8 cellular contexts compared by ENCODE assay signal in the genomic region with DNA sequence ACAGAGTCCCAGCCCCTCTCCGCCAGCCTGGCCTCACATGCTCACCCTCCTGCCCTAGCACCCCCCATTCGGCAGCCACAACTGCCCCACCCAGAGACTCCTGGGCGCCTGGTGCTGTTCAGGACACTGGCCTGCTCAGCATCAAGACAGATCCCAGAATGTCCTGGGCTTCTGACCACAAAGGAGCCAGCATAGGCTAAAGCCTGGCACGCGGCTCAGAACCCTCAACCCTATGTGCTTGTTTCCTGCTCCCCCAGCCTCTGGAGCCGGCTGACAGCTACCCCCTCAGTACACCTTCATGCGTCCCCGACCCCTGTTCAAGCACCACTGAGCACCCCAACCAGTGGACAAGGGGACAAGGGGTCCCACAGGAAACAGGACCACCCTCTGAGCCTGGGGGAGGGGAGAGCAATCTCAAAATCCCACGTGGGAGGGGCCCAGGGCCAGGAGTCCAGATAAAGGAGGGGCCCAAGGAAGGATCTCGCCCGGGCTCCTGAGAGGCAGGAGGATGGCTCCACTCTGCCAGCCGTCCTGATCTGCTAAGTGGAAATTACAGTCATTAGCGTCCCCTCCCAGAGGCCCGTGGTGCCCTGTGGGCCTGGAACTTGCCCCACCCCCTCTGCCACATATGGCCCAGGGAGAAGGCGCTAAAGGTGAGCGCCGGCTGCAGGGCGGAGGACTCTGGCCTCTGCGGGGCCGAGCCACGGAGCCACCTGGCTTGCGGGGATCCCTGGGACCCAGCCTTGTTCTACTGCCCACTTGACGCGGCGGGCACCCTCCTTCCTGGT. TPM values are rescaled to one million over a fixed set of nuclear protein-coding genes. Genes with fewer than 3 reads are reported as not detected.
DNase-seq lines count a peak whose midpoint lies in the region; ATAC-seq and TF ChIP-seq lines count a peak whose summit lies in the region.

No MANE protein-coding gene starts in this region.

- ATAC-seq in foreskin keratinocyte (peak; percentile 3), GM21529 (IDR thresholded peaks at IDR 0.05; ENCODE audit: unreplicated experiment) (no peak), GM18867 (IDR thresholded peaks at IDR 0.05; ENCODE audit: unreplicated experiment) (no peak), GM18519 (IDR thresholded peaks at IDR 0.05; ENCODE audit: low FRiP score, unreplicated experiment) (no peak)

- H3K4me1 ChIP-seq in foreskin keratinocyte = peaks cover 21% of the 10 kb centered on the region

- no peaks in the 10 kb centered on the region for H3K27me3 ChIP-seq in foreskin keratinocyte

- H3K4me3 ChIP-seq in WI38 (ENCODE audit: low read depth, low read length) (peak overlapping the region; percentile 48), retinal pigment epithelial cell (ENCODE audit: low read length) (peak overlapping the region; percentile 39)

- DNase-seq in DMS53 (lab: John Stamatoyannopoulos, UW) (peak; percentile 68), DMS53 treated with DMSO at 0.1 percent for 48 hours (lab: John Stamatoyannopoulos, UW; ENCODE audit: unreplicated experiment) (no peak), foreskin keratinocyte (peak in 1 of 2 donors; percentile 43), retinal pigment epithelial cell (ENCODE audit: low read depth) (no peak)

- TF ChIP-seq CTCF in WI38 (IDR thresholded peaks at IDR 0.05; ENCODE audit: low read depth, low read length) = no peak
- no peak for TF ChIP-seq CTCF in foreskin keratinocyte (conservative IDR thresholded peaks at IDR 0.05)
- no peak for TF ChIP-seq CTCF in retinal pigment epithelial cell (conservative IDR thresholded peaks at IDR 0.05; ENCODE audit: low read depth, low read length)

- peak overlapping the region; percentile 33 for H3K27ac ChIP-seq in foreskin keratinocyte

RNA-seq across cellular contexts. Expression of gene GPR132, which starts 27.1 kb away (rescaled TPM):
- total RNA-seq in foreskin keratinocyte = not detected in 2 replicates
- polyA plus RNA-seq in foreskin keratinocyte = not detected in 2 replicates
